8 cellular contexts compared by ENCODE assay signal in genomic region chr12:42590324-42590934, GRCh38. TPM values are rescaled to one million over a fixed set of nuclear protein-coding genes. Genes with fewer than 3 reads are reported as not detected.
A peak's percentile ranks its signal among the peaks of the same experiment; 100 is the strongest.
DNase-seq lines count a peak whose midpoint lies in the region; ATAC-seq and FAIRE-seq lines count a peak whose summit lies in the region.

No MANE protein-coding gene starts in this region.

- FAIRE-seq in RCC 7860 (lab: Jason Lieb, UNC) = no peak

- H3K27ac ChIP-seq in duodenal mucosa (ENCODE audit: low read depth, low read length) = no peak overlapping the region
- peak overlapping the region in 1 of 2 donors; percentile 13 for H3K27ac ChIP-seq in aorta (ENCODE audit: low read depth in 1 of 2, low read length in 2 of 2)

- H3K9me3 ChIP-seq in duodenal mucosa (ENCODE audit: control insufficient read depth in 1 of 2, low read length in 2 of 2) (no peaks in the 10 kb centered on the region), mononuclear cell (ENCODE audit: low read depth, low read length) (no peaks in the 10 kb centered on the region), aorta (ENCODE audit: control insufficient read depth, low read length) (no peaks in the 10 kb centered on the region)

- H3K36me3 ChIP-seq in duodenal mucosa (ENCODE audit: control insufficient read depth in 1 of 2, insufficient read depth in 2 of 2, low read length in 2 of 2) (no peaks in the 10 kb centered on the region), aorta (ENCODE audit: control insufficient read depth in 1 of 2, insufficient read depth in 2 of 2, low read length in 1 of 2) (no peaks in the 10 kb centered on the region)

- peak overlapping the region; percentile 55 to 74 for H3K4me3 ChIP-seq in duodenal mucosa (ENCODE audit: low read depth in 1 of 2, low read length in 2 of 2)
- H3K4me3 ChIP-seq in mononuclear cell (ENCODE audit: low read length) = peak overlapping the region; percentile 29
- H3K4me3 ChIP-seq in aorta (ENCODE audit: low read length in 2 of 2) = peak overlapping the region; percentile 63 to 84

- intact Hi-C loops in aorta (cut with DNase I) = loop anchor here in 1 of 2 donors (5.0 kb wide), 1 partner anchor 147 kb away; no protein-coding TSS in a partner anchor

- WGBS in aorta, 2 donors = 0 to 1% methylated on average over 25 of the region's 25 CpGs

- H3K4me1 ChIP-seq in duodenal mucosa (ENCODE audit: control insufficient read depth in 1 of 2, insufficient read depth in 2 of 2, low read length in 2 of 2) (peaks cover 0 to 12% of the 10 kb centered on the region in 2 donors), mononuclear cell (ENCODE audit: insufficient read depth, low read length) (peaks cover 19% of the 10 kb centered on the region), aorta (ENCODE audit: control insufficient read depth in 1 of 2, insufficient read depth in 2 of 2, low read length in 2 of 2) (no peaks in the 10 kb centered on the region)

- no peak overlapping the region for H3K9ac ChIP-seq in duodenal mucosa (ENCODE audit: low read depth in 1 of 2, low read length in 2 of 2)

- H3K27me3 ChIP-seq in duodenal mucosa (ENCODE audit: control insufficient read depth in 1 of 2, insufficient read depth in 2 of 2, low read length in 2 of 2) = peaks cover 29 to 38% of the 10 kb centered on the region in 2 donors
- H3K27me3 ChIP-seq in mononuclear cell (ENCODE audit: insufficient read depth, low read length) = peaks cover 71% of the 10 kb centered on the region
- H3K27me3 ChIP-seq in aorta (ENCODE audit: control insufficient read depth in 1 of 2, insufficient read depth in 2 of 2, low read length in 1 of 2) = no peaks in the 10 kb centered on the region

- DNase-seq in activated CD4-positive, alpha-beta T cell treated with anti-CD3 and anti-CD28 coated beads for 48 hours = peak; percentile 7
- DNase-seq in activated CD4-positive, alpha-beta T cell treated with anti-CD3 and anti-CD28 coated beads for 4 hours = no peak
- peak; percentile 5 for DNase-seq in RCC 7860 (ENCODE audit: low spot score)
- DNase-seq in aorta = peak; percentile 56 to 78
- DNase-seq in midbrain (lab: John Stamatoyannopoulos, UW) = no peak

- no peak for ATAC-seq in aorta (ENCODE audit: low FRiP score)
- no peak for ATAC-seq in HG02938 (IDR thresholded peaks at IDR 0.05; ENCODE audit: unreplicated experiment)

RNA-seq across cellular contexts. Expression of gene PRICKLE1, which starts 0.9 kb away (rescaled TPM):
- total RNA-seq in mononuclear cell (1.9 TPM), aorta (10 to 100 TPM; 19.3 to 34.9 TPM)
- polyA plus RNA-seq in aorta = 10 to 100 TPM in 1 of 2 donors, under 1 TPM in 1; 0.50 to 10.3 TPM

Comparison
In these comparisons a context has a peak if more than half of its experiments do, and no peak if none do; other contexts are left out.
1. DNase-seq: peak in activated CD4-positive, alpha-beta T cell treated with anti-CD3 and anti-CD28 coated beads for 48 hours (single experiment), RCC 7860 (single experiment) and aorta (2 of 2); none in activated CD4-positive, alpha-beta T cell treated with anti-CD3 and anti-CD28 coated beads for 4 hours (0 of 2) and midbrain (single experiment).
2. Peak in every context shown above with its lines, with median percentiles within 50 percentile points of each other: H3K4me3 ChIP-seq.